Comparison of ENCODE assay signal across 8 cellular contexts in genomic region chr16:50153648-50154368, GRCh38. TPM values are rescaled to one million over a fixed set of nuclear protein-coding genes. Genes with fewer than 3 reads are reported as not detected.
DNase-seq lines count a peak whose midpoint lies in the region; ATAC-seq and TF ChIP-seq lines count a peak whose summit lies in the region.

No MANE protein-coding gene starts in this region.

- H3K36me3 Mint-ChIP-seq in progenitor cell of endocrine pancreas (ENCODE audit: insufficient read depth), result peaks cover 1% of the 10 kb centered on the region

- DNase-seq in DND-41, result no peak
- peak; percentile 15 for DNase-seq in HuH-7 (ENCODE audit: low spot score)
- peak; percentile 7 to 15 for DNase-seq in activated T-helper 1 cell treated with anti-CD3 and anti-CD28 coated beads, Interleukin-2, amount 50 U/mL, for 16 hours (ENCODE audit: low read depth in 1 of 2, low spot score in 1 of 2)
- peak; percentile 26 to 37 for DNase-seq in cardiac muscle cell (ENCODE audit: low read depth in 1 of 2, low spot score in 1 of 2)
- DNase-seq in progenitor cell of endocrine pancreas (ENCODE audit: low spot score, unreplicated experiment), result peak; percentile 28
- DNase-seq in NCI-H524 (lab: John Stamatoyannopoulos, UW), result no peak
- no peak for DNase-seq in NCI-H446 (lab: John Stamatoyannopoulos, UW)

- H3K4me3 ChIP-seq in DND-41 (ENCODE audit: low read depth in 1 of 2, low read length in 2 of 2) (peak overlapping the region; percentile 81 to 86; a peak in 3 of 4 replicates), cardiac muscle cell (peak overlapping the region; percentile 82)

- no peaks in the 10 kb centered on the region for H3K9me3 Mint-ChIP-seq in progenitor cell of endocrine pancreas (ENCODE audit: low read depth)

- 0 out of 3 replicates have a peak, but pooled peaks have one; percentile 3 for ATAC-seq in DND-41 (ENCODE audit: insufficient read depth, low read depth)
- ATAC-seq in GM21447 (IDR thresholded peaks at IDR 0.05; ENCODE audit: unreplicated experiment), result peak; percentile 18

- H2AFZ ChIP-seq in DND-41 (ENCODE audit: low read depth, low read length), result peak overlapping the region; percentile 36; the same call in 1 of the 2 replicates

- H3K27ac Mint-ChIP-seq in progenitor cell of endocrine pancreas, result no peak overlapping the region

- peak overlapping the region; percentile 43 for H3K27ac ChIP-seq in DND-41 (ENCODE audit: low read length)
- peak overlapping the region; percentile 81 for H3K27ac ChIP-seq in cardiac muscle cell

- H3K36me3 ChIP-seq in DND-41 (ENCODE audit: insufficient read depth, low read length), result no peaks in the 10 kb centered on the region; the same call in none of the 2 replicates
- no peaks in the 10 kb centered on the region for H3K36me3 ChIP-seq in cardiac muscle cell

- H3K27me3 ChIP-seq in DND-41 (ENCODE audit: insufficient read depth, low read length, poor library complexity) (no peaks in the 10 kb centered on the region), cardiac muscle cell (no peaks in the 10 kb centered on the region)

- H4K20me1 ChIP-seq in DND-41 (ENCODE audit: insufficient read depth, low read length), result peaks cover 42% of the 10 kb centered on the region

- H3K9ac ChIP-seq in DND-41 (ENCODE audit: low read depth, low read length), result peak overlapping the region; percentile 74

- H3K4me2 ChIP-seq in DND-41 (ENCODE audit: insufficient read depth, low read length), result peak overlapping the region; percentile 90

- H3K79me2 ChIP-seq in DND-41 (ENCODE audit: insufficient read depth, low read length), result peaks cover 49% of the 10 kb centered on the region

- H3K4me3 Mint-ChIP-seq in progenitor cell of endocrine pancreas (ENCODE audit: low read depth), result peak overlapping the region; percentile 76

- H3K4me1 Mint-ChIP-seq in progenitor cell of endocrine pancreas (ENCODE audit: low read depth), result peaks cover 18% of the 10 kb centered on the region

- no peaks in the 10 kb centered on the region for H3K9me3 ChIP-seq in DND-41 (ENCODE audit: insufficient read depth, low read length, severe bottlenecking)
- H3K9me3 ChIP-seq in cardiac muscle cell (ENCODE audit: low read depth), result no peaks in the 10 kb centered on the region

- TF ChIP-seq CTCF in DND-41 (IDR thresholded peaks at IDR 0.05; ENCODE audit: borderline replicate concordance, extremely low read depth, low read length, poor library complexity, severe bottlenecking) (no peak), cardiac muscle cell (IDR thresholded peaks at IDR 0.05; ENCODE audit: low read depth, low read length) (no peak), progenitor cell of endocrine pancreas (IDR thresholded peaks at IDR 0.05; ENCODE audit: unreplicated experiment) (no peak)

- H3K4me1 ChIP-seq in DND-41 (ENCODE audit: insufficient read depth, low read length) (peaks cover 38% of the 10 kb centered on the region), cardiac muscle cell (ENCODE audit: low read depth) (peaks cover 9% of the 10 kb centered on the region)

- H3K27me3 Mint-ChIP-seq in progenitor cell of endocrine pancreas, result no peaks in the 10 kb centered on the region

RNA-seq across cellular contexts. Expression of gene TENT4B, which starts 0.7 kb away (rescaled TPM):
- total RNA-seq in cardiac muscle cell (10.6 and 15.0 TPM in 2 replicates), progenitor cell of endocrine pancreas (13.5 TPM in 2 replicates)
- 6.2 and 8.7 TPM in 2 replicates for polyA plus RNA-seq in cardiac muscle cell

Comparison
In these comparisons a context has a peak if more than half of its experiments do, and no peak if none do; other contexts are left out.
1. DNase-seq: peak in HuH-7 (single experiment), activated T-helper 1 cell treated with anti-CD3 and anti-CD28 coated beads, Interleukin-2, amount 50 U/mL, for 16 hours (2 of 2), cardiac muscle cell (2 of 2) and progenitor cell of endocrine pancreas (single experiment); none in DND-41 (single experiment), NCI-H524 (0 of 2) and NCI-H446 (0 of 2).